8 cellular contexts compared by ENCODE assay signal in genomic region chr2:64228126-64228678, GRCh38.
A peak's percentile ranks its signal among the peaks of the same experiment; 100 is the strongest.
DNase-seq lines count a peak whose midpoint lies in the region; ATAC-seq and TF ChIP-seq lines count a peak whose summit lies in the region.

No MANE protein-coding gene starts in this region.

- no peaks in the 10 kb centered on the region for H3K9me3 ChIP-seq in Peyer's patch
- H3K9me3 ChIP-seq in neural cell (ENCODE audit: low read length): no peaks in the 10 kb centered on the region
- no peaks in the 10 kb centered on the region for H3K9me3 ChIP-seq in thoracic aorta

- H3K27me3 ChIP-seq in Peyer's patch: no peaks in the 10 kb centered on the region
- no peaks in the 10 kb centered on the region for H3K27me3 ChIP-seq in foreskin keratinocyte
- no peaks in the 10 kb centered on the region for H3K27me3 ChIP-seq in neural cell (ENCODE audit: insufficient read depth, low read depth, low read length)
- H3K27me3 ChIP-seq in thoracic aorta (replicated peaks; ENCODE audit: insufficient read depth): no peaks in the 10 kb centered on the region

- TF ChIP-seq CTCF in Peyer's patch (IDR thresholded peaks at IDR 0.05) (peak in 1 of 6 experiments; percentile 8), foreskin keratinocyte (conservative IDR thresholded peaks at IDR 0.05) (no peak), neural cell (IDR thresholded peaks at IDR 0.05; ENCODE audit: poor library complexity, severe bottlenecking) (peak; percentile 39), thoracic aorta (IDR thresholded peaks at IDR 0.05) (peak; percentile 10)

- peak overlapping the region; percentile 92 to 99 (median 97) for H3K4me3 Mint-ChIP-seq in IgD-negative memory B cell

- H3K79me2 ChIP-seq in neural cell (replicated peaks; ENCODE audit: insufficient read depth, low read length): no peaks in the 10 kb centered on the region

- TF ChIP-seq RAD21 in neural cell (conservative IDR thresholded peaks at IDR 0.05): peak; percentile 43

- peak; percentile 90 for DNase-seq in DMS79 (lab: John Stamatoyannopoulos, UW)
- DNase-seq in Peyer's patch: peak; percentile 84 to 92 (median 85)
- peak; percentile 15 for DNase-seq in activated gamma-delta T cell treated with anti-CD3 and anti-CD28 coated beads, Interleukin-2, amount 50 U/mL, for 16 hours (ENCODE audit: low read depth)
- DNase-seq in foreskin keratinocyte: peak; percentile 40 to 68
- DNase-seq in thoracic aorta (ENCODE audit: low spot score): peak; percentile 13

- H4K20me1 ChIP-seq in neural cell (ENCODE audit: insufficient read depth): no peaks in the 10 kb centered on the region

- no peaks in the 10 kb centered on the region for H3K9me2 ChIP-seq in neural cell (ENCODE audit: insufficient read depth, low read length)

- H3K9me3 Mint-ChIP-seq in IgD-negative memory B cell: no peaks in the 10 kb centered on the region

- peak overlapping the region; percentile 72 for H2AFZ ChIP-seq in neural cell (ENCODE audit: low read depth, low read length)

- H3K4me1 ChIP-seq in Peyer's patch: peaks cover 0 to 11% (median 0%) of the 10 kb centered on the region in 4 donors
- H3K4me1 ChIP-seq in foreskin keratinocyte: peaks cover 30% of the 10 kb centered on the region
- peaks cover 0 to 6% of the 10 kb centered on the region in 2 donors for H3K4me1 ChIP-seq in thoracic aorta (ENCODE audit: control insufficient read depth in 1 of 2, low read depth in 2 of 2)

- peak overlapping the region; percentile 76 to 95 (median 84) for H3K27ac Mint-ChIP-seq in IgD-negative memory B cell

- peaks cover 7% of the 10 kb centered on the region for H3K36me3 Mint-ChIP-seq in IgD-negative memory B cell

- H3K4me1 Mint-ChIP-seq in IgD-negative memory B cell: peaks cover 28 to 38% (median 28%) of the 10 kb centered on the region in 3 donors

- no peaks in the 10 kb centered on the region for H3K27me3 Mint-ChIP-seq in IgD-negative memory B cell

- H3K27ac ChIP-seq in Peyer's patch (peak overlapping the region; percentile 54 to 74 (median 61)), foreskin keratinocyte (peak overlapping the region; percentile 58), neural cell (ENCODE audit: low read length) (peak overlapping the region; percentile 47), thoracic aorta (peak overlapping the region; percentile 0 to 29)

- H3K36me3 ChIP-seq in Peyer's patch (no peaks in the 10 kb centered on the region), neural cell (ENCODE audit: insufficient read depth, low read length) (no peaks in the 10 kb centered on the region), thoracic aorta (no peaks in the 10 kb centered on the region)

- peak in 1 of 2 donors; percentile 26 for TF ChIP-seq POLR2A in Peyer's patch (IDR thresholded peaks at IDR 0.05)

- peak overlapping the region; percentile 86 for H3K4me2 ChIP-seq in neural cell (ENCODE audit: low read length)

- ATAC-seq in GM21619 (IDR thresholded peaks at IDR 0.05; ENCODE audit: unreplicated experiment) (peak; percentile 96), foreskin keratinocyte (peak; percentile 81), thoracic aorta (ENCODE audit: insufficient number of reproducible peaks, low FRiP score, low read depth) (no peak)

- H3K4me3 ChIP-seq in Peyer's patch: peak overlapping the region; percentile 32 to 61 (median 40)
- H3K4me3 ChIP-seq in neural cell (ENCODE audit: low read length): peak overlapping the region; percentile 68
- peak overlapping the region; percentile 74 for H3K4me3 ChIP-seq in thoracic aorta

- no peak for TF ChIP-seq EP300 in neural cell (conservative IDR thresholded peaks at IDR 0.05; ENCODE audit: poor library complexity, severe bottlenecking)

- peaks cover 7% of the 10 kb centered on the region for H3F3A ChIP-seq in neural cell (ENCODE audit: insufficient read depth, low read length, poor library complexity, severe bottlenecking)

- H3K9ac ChIP-seq in neural cell (ENCODE audit: low read length): peak overlapping the region; percentile 60

TF ChIP-seq in neural cell, 6 proteins besides CTCF, POLR2A, EP300 and RAD21:
- no peak for TF ChIP-seq EZH2 (IDR thresholded peaks at IDR 0.05; ENCODE audit: borderline replicate concordance, insufficient read depth, low read length, poor library complexity, severe bottlenecking)
- peak; percentile 45 for TF ChIP-seq MXI1 (conservative IDR thresholded peaks at IDR 0.05; ENCODE audit: poor library complexity, severe bottlenecking)
- TF ChIP-seq SMC3 (conservative IDR thresholded peaks at IDR 0.05; ENCODE audit: poor library complexity): peak; percentile 45
- TF ChIP-seq TAF1 (IDR thresholded peaks at IDR 0.05; ENCODE audit: low read depth): no peak
- no peak for TF ChIP-seq REST (IDR thresholded peaks at IDR 0.05; ENCODE audit: borderline replicate concordance)
- TF ChIP-seq POLR2AphosphoS5 (IDR thresholded peaks at IDR 0.05): peak; percentile 18

Comparison
In these comparisons a context has a peak if more than half of its experiments do, and no peak if none do; other contexts are left out.
1. DNase-seq: peak in every context shown above with its lines; median percentile 90 in DMS79; 85 in Peyer's patch; 54 in foreskin keratinocyte; 15 in activated gamma-delta T cell treated with anti-CD3 and anti-CD28 coated beads, Interleukin-2, amount 50 U/mL, for 16 hours; 13 in thoracic aorta.